In genomic region chr4:9153008-9153570, GRCh38 we compare ENCODE assay signal across 7 cellular contexts. TPM values are rescaled to one million over a fixed set of nuclear protein-coding genes. Genes with fewer than 3 reads are reported as not detected.
DNase-seq lines count a peak whose midpoint lies in the region; ATAC-seq and FAIRE-seq lines count a peak whose summit lies in the region.
"Not testable (repeated sequence)": the region's sequence is repeated elsewhere in the genome, so short reads cannot be mapped to it uniquely, and the experiment has no call there.

No MANE protein-coding gene starts in this region.

- DNase-seq in HTR-8/SVneo (ENCODE audit: insufficient read length, low spot score) (peak; percentile 79), NT2/D1 (ENCODE audit: low read depth, low spot score) (peak; percentile 91), dermis microvascular lymphatic vessel endothelial cell (ENCODE audit: low read depth in 2 of 2) (peak; percentile 98 to 99), kidney glomerular epithelial cell (lab: John Stamatoyannopoulos, UW) (peak; percentile 93), small intestine (peak; percentile 98)
- DNase-seq in activated CD8-positive, alpha-beta memory T cell treated with anti-CD3 and anti-CD28 coated beads, Interleukin-2, amount 10 ng/mL, durations not matched to agents 7 days and 5 days = peak; percentile 95

- peak overlapping the region; percentile 85 for H3K4me3 Mint-ChIP-seq in activated CD8-positive, alpha-beta memory T cell treated with anti-CD3 and anti-CD28 coated beads, Interleukin-2, amount 10 ng/mL, durations not matched to agents 7 days and 5 days

- not testable (repeated sequence) for H3K9me3 Mint-ChIP-seq in activated CD8-positive, alpha-beta memory T cell treated with anti-CD3 and anti-CD28 coated beads, Interleukin-2, amount 10 ng/mL, durations not matched to agents 7 days and 5 days (ENCODE audit: low read depth)

- not testable (repeated sequence) for H3K36me3 ChIP-seq in NT2/D1 (ENCODE audit: insufficient read depth, insufficient read length, low read length); small intestine (ENCODE audit: control insufficient read depth in 2 of 2, insufficient read depth in 2 of 2, low read length in 2 of 2)

- WGBS in small intestine, 3 donors = 0 to 1% (median 1%) methylated on average over 25 to 53 of the region's 53 CpGs

- H3K27me3 Mint-ChIP-seq in activated CD8-positive, alpha-beta memory T cell treated with anti-CD3 and anti-CD28 coated beads, Interleukin-2, amount 10 ng/mL, durations not matched to agents 7 days and 5 days = not testable (repeated sequence)

- peak overlapping the region; percentile 60 to 98 for H3K27ac ChIP-seq in small intestine (ENCODE audit: low read depth in 1 of 2, low read length in 1 of 2)

- peaks cover 13% of the 10 kb centered on the region for H3K4me1 Mint-ChIP-seq in activated CD8-positive, alpha-beta memory T cell treated with anti-CD3 and anti-CD28 coated beads, Interleukin-2, amount 10 ng/mL, durations not matched to agents 7 days and 5 days

- H3K27ac Mint-ChIP-seq in activated CD8-positive, alpha-beta memory T cell treated with anti-CD3 and anti-CD28 coated beads, Interleukin-2, amount 10 ng/mL, durations not matched to agents 7 days and 5 days = peak overlapping the region; percentile 98

- peak overlapping the region; percentile 82 for H3K9ac ChIP-seq in NT2/D1 (ENCODE audit: insufficient read length, low read depth)

- H3K4me3 ChIP-seq in NT2/D1 (ENCODE audit: insufficient read length, low read depth) (peak overlapping the region; percentile 68), small intestine (ENCODE audit: low read depth in 1 of 2, low read length in 2 of 2) (peak overlapping the region; percentile 60 to 64)

- not testable (repeated sequence) for H3K27me3 ChIP-seq in NT2/D1 (ENCODE audit: insufficient read depth, insufficient read length); small intestine (ENCODE audit: control insufficient read depth in 2 of 2, insufficient read depth in 2 of 2, low read length in 2 of 2)

- FAIRE-seq in HTR-8/SVneo (lab: Jason Lieb, UNC) = peak; percentile 94
- FAIRE-seq in small intestine (lab: Jason Lieb, UNC) = not testable (repeated sequence)

- ATAC-seq in GM18502 (IDR thresholded peaks at IDR 0.05; ENCODE audit: poor library complexity, unreplicated experiment) = peak; percentile 94
- peak; percentile 98 for ATAC-seq in activated CD8-positive, alpha-beta memory T cell treated with anti-CD3 and anti-CD28 coated beads, Interleukin-2, amount 10 ng/mL, durations not matched to agents 7 days and 5 days

- H3K36me3 Mint-ChIP-seq in activated CD8-positive, alpha-beta memory T cell treated with anti-CD3 and anti-CD28 coated beads, Interleukin-2, amount 10 ng/mL, durations not matched to agents 7 days and 5 days = not testable (repeated sequence)

- CTCF ChIA-PET in activated CD8-positive, alpha-beta memory T cell treated with anti-CD3 and anti-CD28 coated beads, Interleukin-2, amount 10 ng/mL, durations not matched to agents 7 days and 5 days (lab: Charles Lee) = not testable (repeated sequence)

- H3K4me1 ChIP-seq in NT2/D1 (ENCODE audit: insufficient read depth, insufficient read length); small intestine (ENCODE audit: control insufficient read depth in 2 of 2, insufficient read depth in 1 of 2, low read depth in 1 of 2, low read length in 1 of 2): not testable (repeated sequence)

- not testable (repeated sequence) for H3K9me3 ChIP-seq in NT2/D1 (ENCODE audit: insufficient read depth, low read length); small intestine (ENCODE audit: control insufficient read depth, low read depth)

RNA-seq across cellular contexts. Expression of gene FAM90A26, which starts 17.1 kb away (rescaled TPM):
- not detected for total RNA-seq in activated CD8-positive, alpha-beta memory T cell treated with anti-CD3 and anti-CD28 coated beads, Interleukin-2, amount 10 ng/mL, durations not matched to agents 7 days and 5 days
- total RNA-seq in dermis microvascular lymphatic vessel endothelial cell = not detected in 2 replicates
- not detected for polyA plus RNA-seq in small intestine

RNA-seq across cellular contexts. Expression of gene USP17L10, which starts 57.4 kb away (rescaled TPM):
- not detected for total RNA-seq in activated CD8-positive, alpha-beta memory T cell treated with anti-CD3 and anti-CD28 coated beads, Interleukin-2, amount 10 ng/mL, durations not matched to agents 7 days and 5 days
- not detected in 2 replicates for total RNA-seq in dermis microvascular lymphatic vessel endothelial cell
- not detected for polyA plus RNA-seq in small intestine

Comparison
In these comparisons a context has a peak if more than half of its experiments do, and no peak if none do; other contexts are left out.
1. Peak in every context shown above with its lines: DNase-seq, ATAC-seq, H3K4me3 ChIP-seq and H3K27ac ChIP-seq.